1 cellular context compared by ENCODE assay signal in genomic region chr11:93718057-93718563, GRCh38.
TF ChIP-seq lines count a peak whose summit lies in the region.

No MANE protein-coding gene starts in this region.

TF ChIP-seq in K562, 482 proteins besides CTCF, POLR2A, EP300 and RAD21 (continued from another document and continues in another):
- TF ChIP-seq, protein P1, sequence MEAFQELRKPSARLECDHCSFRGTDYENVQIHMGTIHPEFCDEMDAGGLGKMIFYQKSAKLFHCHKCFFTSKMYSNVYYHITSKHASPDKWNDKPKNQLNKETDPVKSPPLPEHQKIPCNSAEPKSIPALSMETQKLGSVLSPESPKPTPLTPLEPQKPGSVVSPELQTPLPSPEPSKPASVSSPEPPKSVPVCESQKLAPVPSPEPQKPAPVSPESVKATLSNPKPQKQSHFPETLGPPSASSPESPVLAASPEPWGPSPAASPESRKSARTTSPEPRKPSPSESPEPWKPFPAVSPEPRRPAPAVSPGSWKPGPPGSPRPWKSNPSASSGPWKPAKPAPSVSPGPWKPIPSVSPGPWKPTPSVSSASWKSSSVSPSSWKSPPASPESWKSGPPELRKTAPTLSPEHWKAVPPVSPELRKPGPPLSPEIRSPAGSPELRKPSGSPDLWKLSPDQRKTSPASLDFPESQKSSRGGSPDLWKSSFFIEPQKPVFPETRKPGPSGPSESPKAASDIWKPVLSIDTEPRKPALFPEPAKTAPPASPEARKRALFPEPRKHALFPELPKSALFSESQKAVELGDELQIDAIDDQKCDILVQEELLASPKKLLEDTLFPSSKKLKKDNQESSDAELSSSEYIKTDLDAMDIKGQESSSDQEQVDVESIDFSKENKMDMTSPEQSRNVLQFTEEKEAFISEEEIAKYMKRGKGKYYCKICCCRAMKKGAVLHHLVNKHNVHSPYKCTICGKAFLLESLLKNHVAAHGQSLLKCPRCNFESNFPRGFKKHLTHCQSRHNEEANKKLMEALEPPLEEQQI (IDR thresholded peaks at IDR 0.05): peak; percentile 71; the same call in 1 of the 2 replicates
- TF ChIP-seq ZNF79 (CRISPR knock-in tag; IDR thresholded peaks at IDR 0.05; ENCODE audit: low read depth): no peak
- no peak for TF ChIP-seq NFATC3 (IDR thresholded peaks at IDR 0.05)
- no peak for TF ChIP-seq SNRNP70 (optimal IDR thresholded peaks at IDR 0.05; ENCODE audit: low read depth, low read length)
- no peak for TF ChIP-seq E2F4 (CRISPR knock-in tag; IDR thresholded peaks at IDR 0.05; ENCODE audit: low read depth)
- peak; percentile 71 for TF ChIP-seq ZNF239 (CRISPR knock-in tag; IDR thresholded peaks at IDR 0.05)
- TF ChIP-seq LEF1 (IDR thresholded peaks at IDR 0.05): peak; percentile 94
- TF ChIP-seq MEIS2 (IDR thresholded peaks at IDR 0.05; ENCODE audit: partially characterized antibody): peak; percentile 69
- TF ChIP-seq ELK3 (CRISPR knock-in tag; IDR thresholded peaks at IDR 0.05): no peak
- peak; percentile 86 for TF ChIP-seq ZBTB9 (CRISPR knock-in tag; IDR thresholded peaks at IDR 0.05)
- TF ChIP-seq ZNF778 (CRISPR knock-in tag; IDR thresholded peaks at IDR 0.05): no peak
- no peak for TF ChIP-seq THRB (CRISPR knock-in tag; conservative IDR thresholded peaks at IDR 0.05)
- TF ChIP-seq SMARCC2 (IDR thresholded peaks at IDR 0.05; ENCODE audit: low read depth): peak; percentile 97
- TF ChIP-seq BRD4 (IDR thresholded peaks at IDR 0.05): peak; percentile 81
- peak; percentile 82 for TF ChIP-seq BRD9 (IDR thresholded peaks at IDR 0.05; ENCODE audit: low read depth, partially characterized antibody)
- no peak for TF ChIP-seq GTF2F1 (IDR thresholded peaks at IDR 0.05; ENCODE audit: low read depth, low read length)
- TF ChIP-seq, protein P2, sequence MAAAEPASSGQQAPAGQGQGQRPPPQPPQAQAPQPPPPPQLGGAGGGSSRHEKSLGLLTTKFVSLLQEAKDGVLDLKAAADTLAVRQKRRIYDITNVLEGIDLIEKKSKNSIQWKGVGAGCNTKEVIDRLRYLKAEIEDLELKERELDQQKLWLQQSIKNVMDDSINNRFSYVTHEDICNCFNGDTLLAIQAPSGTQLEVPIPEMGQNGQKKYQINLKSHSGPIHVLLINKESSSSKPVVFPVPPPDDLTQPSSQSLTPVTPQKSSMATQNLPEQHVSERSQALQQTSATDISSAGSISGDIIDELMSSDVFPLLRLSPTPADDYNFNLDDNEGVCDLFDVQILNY (CRISPR knock-in tag; IDR thresholded peaks at IDR 0.05): no peak
- TF ChIP-seq TEAD2 (tag; IDR thresholded peaks at IDR 0.05): no peak; the same call in 1 of the 2 replicates
- TF ChIP-seq ZNF75A (CRISPR knock-in tag; IDR thresholded peaks at IDR 0.05): 0 out of 2 replicates have a peak, but pooled peaks have one; percentile 8
- TF ChIP-seq KDM4B (IDR thresholded peaks at IDR 0.05; ENCODE audit: borderline replicate concordance in 2 of 2, low read depth in 1 of 2): no peak
- TF ChIP-seq PHF20 (IDR thresholded peaks at IDR 0.05; ENCODE audit: partially characterized antibody): no peak
- no peak for TF ChIP-seq KLF10 (CRISPR knock-in tag; IDR thresholded peaks at IDR 0.05)
- peak; percentile 97 for TF ChIP-seq ZNF175 (CRISPR knock-in tag; IDR thresholded peaks at IDR 0.05; ENCODE audit: low read depth)
- no peak for TF ChIP-seq SNAPC5 (CRISPR knock-in tag; IDR thresholded peaks at IDR 0.05)
- 0 out of 2 replicates have a peak, but pooled peaks have one; percentile 9 for TF ChIP-seq KLF13 (tag; IDR thresholded peaks at IDR 0.05; ENCODE audit: borderline replicate concordance, low read depth)
- peak; percentile 86 for TF ChIP-seq L3MBTL2 (IDR thresholded peaks at IDR 0.05)
- peak; percentile 74 for TF ChIP-seq CXXC5 (CRISPR knock-in tag; IDR thresholded peaks at IDR 0.05)
- no peak for TF ChIP-seq POLR2G (IDR thresholded peaks at IDR 0.05; ENCODE audit: low read depth, low read length)
- peak; percentile 63 for TF ChIP-seq POLR2H (tag; IDR thresholded peaks at IDR 0.05; ENCODE audit: low read depth)
- TF ChIP-seq, protein P3, sequence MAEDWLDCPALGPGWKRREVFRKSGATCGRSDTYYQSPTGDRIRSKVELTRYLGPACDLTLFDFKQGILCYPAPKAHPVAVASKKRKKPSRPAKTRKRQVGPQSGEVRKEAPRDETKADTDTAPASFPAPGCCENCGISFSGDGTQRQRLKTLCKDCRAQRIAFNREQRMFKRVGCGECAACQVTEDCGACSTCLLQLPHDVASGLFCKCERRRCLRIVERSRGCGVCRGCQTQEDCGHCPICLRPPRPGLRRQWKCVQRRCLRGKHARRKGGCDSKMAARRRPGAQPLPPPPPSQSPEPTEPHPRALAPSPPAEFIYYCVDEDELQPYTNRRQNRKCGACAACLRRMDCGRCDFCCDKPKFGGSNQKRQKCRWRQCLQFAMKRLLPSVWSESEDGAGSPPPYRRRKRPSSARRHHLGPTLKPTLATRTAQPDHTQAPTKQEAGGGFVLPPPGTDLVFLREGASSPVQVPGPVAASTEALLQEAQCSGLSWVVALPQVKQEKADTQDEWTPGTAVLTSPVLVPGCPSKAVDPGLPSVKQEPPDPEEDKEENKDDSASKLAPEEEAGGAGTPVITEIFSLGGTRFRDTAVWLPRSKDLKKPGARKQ (CRISPR knock-in tag; IDR thresholded peaks at IDR 0.05): no peak
- peak; percentile 85 to 87 for TF ChIP-seq FOXK2 (conservative IDR thresholded peaks at IDR 0.05 in 1 of 2, IDR thresholded peaks at IDR 0.05 in 1 of 2; ENCODE audit: low read depth in 2 of 2)
- TF ChIP-seq, protein P4, sequence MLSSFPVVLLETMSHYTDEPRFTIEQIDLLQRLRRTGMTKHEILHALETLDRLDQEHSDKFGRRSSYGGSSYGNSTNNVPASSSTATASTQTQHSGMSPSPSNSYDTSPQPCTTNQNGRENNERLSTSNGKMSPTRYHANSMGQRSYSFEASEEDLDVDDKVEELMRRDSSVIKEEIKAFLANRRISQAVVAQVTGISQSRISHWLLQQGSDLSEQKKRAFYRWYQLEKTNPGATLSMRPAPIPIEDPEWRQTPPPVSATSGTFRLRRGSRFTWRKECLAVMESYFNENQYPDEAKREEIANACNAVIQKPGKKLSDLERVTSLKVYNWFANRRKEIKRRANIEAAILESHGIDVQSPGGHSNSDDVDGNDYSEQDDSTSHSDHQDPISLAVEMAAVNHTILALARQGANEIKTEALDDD (IDR thresholded peaks at IDR 0.05): no peak
- no peak for TF ChIP-seq RBM25 (IDR thresholded peaks at IDR 0.05; ENCODE audit: low read depth, low read length, severe bottlenecking)
- TF ChIP-seq ARHGAP35 (IDR thresholded peaks at IDR 0.05; ENCODE audit: partially characterized antibody): no peak
- no peak for TF ChIP-seq TSC22D4 (tag; IDR thresholded peaks at IDR 0.05)
- TF ChIP-seq PHF21A (IDR thresholded peaks at IDR 0.05; ENCODE audit: borderline replicate concordance, low read depth): no peak
- no peak for TF ChIP-seq BRF1 (IDR thresholded peaks at IDR 0.05; ENCODE audit: borderline replicate concordance, extremely low read depth, insufficient read length)
- peak; percentile 82 for TF ChIP-seq PYGO2 (tag; IDR thresholded peaks at IDR 0.05)
- no peak for TF ChIP-seq SETDB1 (IDR thresholded peaks at IDR 0.05; ENCODE audit: low read length)
- peak; percentile 99 for TF ChIP-seq DPF2 (IDR thresholded peaks at IDR 0.05)
- TF ChIP-seq ZNF507 (tag; conservative IDR thresholded peaks at IDR 0.05): no peak
